ENCODE assay signal across 1 cellular context in the genomic region with DNA sequence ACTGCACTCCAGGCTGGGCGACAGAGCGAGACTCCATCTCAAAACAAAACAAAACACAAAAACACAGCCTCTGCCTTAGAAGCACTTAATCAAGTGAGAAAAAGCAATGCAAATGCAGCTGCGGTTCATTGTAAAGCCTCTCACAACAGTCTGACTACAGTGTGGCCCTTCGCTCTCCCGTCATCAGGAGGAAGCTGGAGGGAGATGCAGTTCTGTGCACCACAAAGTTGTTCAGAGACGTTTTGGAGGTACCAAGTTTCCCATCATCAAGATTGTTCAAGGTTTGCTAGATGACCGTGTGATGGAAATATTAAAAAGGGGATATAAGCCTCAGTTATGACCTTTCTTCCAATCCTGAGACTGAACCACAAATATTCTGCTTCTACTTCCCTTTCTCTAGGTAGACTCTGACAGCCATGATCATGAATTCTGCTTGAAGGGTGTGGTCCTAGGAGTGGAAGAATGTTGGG.
TF ChIP-seq lines count a peak whose summit lies in the region.

No MANE protein-coding gene starts in this region.

TF ChIP-seq in GM12878, 131 proteins besides CTCF, POLR2A, EP300 and RAD21 (continued from another document):
- TF ChIP-seq, protein P1, sequence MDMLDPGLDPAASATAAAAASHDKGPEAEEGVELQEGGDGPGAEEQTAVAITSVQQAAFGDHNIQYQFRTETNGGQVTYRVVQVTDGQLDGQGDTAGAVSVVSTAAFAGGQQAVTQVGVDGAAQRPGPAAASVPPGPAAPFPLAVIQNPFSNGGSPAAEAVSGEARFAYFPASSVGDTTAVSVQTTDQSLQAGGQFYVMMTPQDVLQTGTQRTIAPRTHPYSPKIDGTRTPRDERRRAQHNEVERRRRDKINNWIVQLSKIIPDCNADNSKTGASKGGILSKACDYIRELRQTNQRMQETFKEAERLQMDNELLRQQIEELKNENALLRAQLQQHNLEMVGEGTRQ (IDR thresholded peaks at IDR 0.05; ENCODE audit: borderline replicate concordance, low read depth, low read length) = no peak
- no peak for TF ChIP-seq HCFC1 (IDR thresholded peaks at IDR 0.05; ENCODE audit: low read length)
